ENCODE assay signal across 1 cellular context in the genomic region with DNA sequence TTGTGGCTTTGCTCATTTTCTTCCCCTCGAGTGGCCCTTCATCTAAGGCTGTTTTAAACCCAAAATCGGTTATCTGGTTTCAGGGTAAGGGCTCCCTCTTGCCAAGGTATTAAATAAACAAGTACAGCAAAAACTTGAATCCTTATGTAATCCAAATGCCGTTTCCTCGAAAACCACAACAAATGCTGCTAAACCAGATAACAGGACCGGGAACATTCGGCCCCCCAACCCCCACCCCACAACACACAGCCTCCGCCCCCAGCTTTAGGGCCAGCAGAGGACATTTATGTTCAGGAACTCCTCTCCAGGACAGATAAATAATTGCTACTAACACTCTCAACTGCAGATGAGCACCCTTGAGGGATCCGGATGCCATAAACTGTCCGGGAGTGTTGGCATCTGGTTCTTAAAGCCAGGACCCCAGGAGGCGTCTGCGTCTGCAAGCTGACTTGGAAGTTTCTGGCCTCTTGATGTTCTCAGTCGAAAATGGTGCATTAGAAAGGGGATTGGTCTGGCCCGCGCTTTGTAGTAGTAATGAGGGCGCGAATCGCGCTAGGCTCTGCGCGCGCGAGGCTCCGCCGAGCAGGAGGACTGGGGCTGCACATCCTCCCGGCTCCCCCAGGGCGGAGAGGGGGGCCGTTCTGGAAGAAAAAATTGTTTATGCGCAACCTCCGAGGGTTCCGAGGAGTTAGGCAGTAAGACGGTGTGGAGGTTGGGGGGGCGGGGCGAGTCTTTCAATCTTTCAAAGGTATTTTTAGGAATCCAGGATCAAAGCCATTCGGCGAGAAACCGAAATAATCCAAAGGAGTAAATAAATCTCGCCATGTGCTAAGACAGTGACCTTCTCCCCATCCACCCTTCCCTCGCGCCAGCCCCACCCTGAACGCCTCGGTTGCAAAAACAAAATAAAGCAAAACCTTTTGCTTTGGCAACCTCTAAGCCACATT.
TF ChIP-seq lines count a peak whose summit lies in the region.

No MANE protein-coding gene starts in this region.

TF ChIP-seq in HepG2, 621 proteins besides CTCF, POLR2A, EP300 and RAD21 (continued from another document and continues in another):
- TF ChIP-seq, protein P1, sequence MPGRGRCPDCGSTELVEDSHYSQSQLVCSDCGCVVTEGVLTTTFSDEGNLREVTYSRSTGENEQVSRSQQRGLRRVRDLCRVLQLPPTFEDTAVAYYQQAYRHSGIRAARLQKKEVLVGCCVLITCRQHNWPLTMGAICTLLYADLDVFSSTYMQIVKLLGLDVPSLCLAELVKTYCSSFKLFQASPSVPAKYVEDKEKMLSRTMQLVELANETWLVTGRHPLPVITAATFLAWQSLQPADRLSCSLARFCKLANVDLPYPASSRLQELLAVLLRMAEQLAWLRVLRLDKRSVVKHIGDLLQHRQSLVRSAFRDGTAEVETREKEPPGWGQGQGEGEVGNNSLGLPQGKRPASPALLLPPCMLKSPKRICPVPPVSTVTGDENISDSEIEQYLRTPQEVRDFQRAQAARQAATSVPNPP (CRISPR knock-in tag; IDR thresholded peaks at IDR 0.05), result no peak
- no peak for TF ChIP-seq ZBTB1 (CRISPR knock-in tag; IDR thresholded peaks at IDR 0.05; ENCODE audit: borderline replicate concordance)
- TF ChIP-seq ZNF746 (CRISPR knock-in tag; IDR thresholded peaks at IDR 0.05), result no peak
- TF ChIP-seq, protein P2, sequence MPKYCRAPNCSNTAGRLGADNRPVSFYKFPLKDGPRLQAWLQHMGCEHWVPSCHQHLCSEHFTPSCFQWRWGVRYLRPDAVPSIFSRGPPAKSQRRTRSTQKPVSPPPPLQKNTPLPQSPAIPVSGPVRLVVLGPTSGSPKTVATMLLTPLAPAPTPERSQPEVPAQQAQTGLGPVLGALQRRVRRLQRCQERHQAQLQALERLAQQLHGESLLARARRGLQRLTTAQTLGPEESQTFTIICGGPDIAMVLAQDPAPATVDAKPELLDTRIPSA (CRISPR knock-in tag; IDR thresholded peaks at IDR 0.05; ENCODE audit: borderline replicate concordance), result no peak
- no peak for TF ChIP-seq ZNF552 (CRISPR knock-in tag; IDR thresholded peaks at IDR 0.05; ENCODE audit: borderline replicate concordance)
- TF ChIP-seq, protein P3, sequence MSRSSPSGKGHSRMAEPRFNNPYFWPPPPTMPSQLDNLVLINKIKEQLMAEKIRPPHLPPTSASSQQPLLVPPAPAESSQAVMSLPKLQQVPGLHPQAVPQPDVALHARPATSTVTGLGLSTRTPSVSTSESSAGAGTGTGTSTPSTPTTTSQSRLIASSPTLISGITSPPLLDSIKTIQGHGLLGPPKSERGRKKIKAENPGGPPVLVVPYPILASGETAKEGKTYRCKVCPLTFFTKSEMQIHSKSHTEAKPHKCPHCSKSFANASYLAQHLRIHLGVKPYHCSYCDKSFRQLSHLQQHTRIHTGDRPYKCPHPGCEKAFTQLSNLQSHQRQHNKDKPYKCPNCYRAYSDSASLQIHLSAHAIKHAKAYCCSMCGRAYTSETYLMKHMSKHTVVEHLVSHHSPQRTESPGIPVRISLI (CRISPR knock-in tag; IDR thresholded peaks at IDR 0.05; ENCODE audit: borderline replicate concordance), result no peak
- no peak for TF ChIP-seq SP1 (IDR thresholded peaks at IDR 0.05)
- 0 out of 2 replicates have a peak, but pooled peaks have one; percentile 21 for TF ChIP-seq SP1 (CRISPR knock-in tag; IDR thresholded peaks at IDR 0.05)
- no peak for TF ChIP-seq RFXANK (CRISPR knock-in tag; IDR thresholded peaks at IDR 0.05)
- no peak for TF ChIP-seq ZNF138 (CRISPR knock-in tag; IDR thresholded peaks at IDR 0.05; ENCODE audit: low read depth)
- TF ChIP-seq, protein P4, sequence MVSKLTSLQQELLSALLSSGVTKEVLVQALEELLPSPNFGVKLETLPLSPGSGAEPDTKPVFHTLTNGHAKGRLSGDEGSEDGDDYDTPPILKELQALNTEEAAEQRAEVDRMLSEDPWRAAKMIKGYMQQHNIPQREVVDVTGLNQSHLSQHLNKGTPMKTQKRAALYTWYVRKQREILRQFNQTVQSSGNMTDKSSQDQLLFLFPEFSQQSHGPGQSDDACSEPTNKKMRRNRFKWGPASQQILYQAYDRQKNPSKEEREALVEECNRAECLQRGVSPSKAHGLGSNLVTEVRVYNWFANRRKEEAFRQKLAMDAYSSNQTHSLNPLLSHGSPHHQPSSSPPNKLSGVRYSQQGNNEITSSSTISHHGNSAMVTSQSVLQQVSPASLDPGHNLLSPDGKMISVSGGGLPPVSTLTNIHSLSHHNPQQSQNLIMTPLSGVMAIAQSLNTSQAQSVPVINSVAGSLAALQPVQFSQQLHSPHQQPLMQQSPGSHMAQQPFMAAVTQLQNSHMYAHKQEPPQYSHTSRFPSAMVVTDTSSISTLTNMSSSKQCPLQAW (CRISPR knock-in tag; IDR thresholded peaks at IDR 0.05), result peak; percentile 45; the same call in 1 of the 2 replicates
- TF ChIP-seq SP4 (CRISPR knock-in tag; IDR thresholded peaks at IDR 0.05), result 0 out of 2 replicates have a peak, but pooled peaks have one; percentile 13
- TF ChIP-seq ZNF230 (CRISPR knock-in tag; IDR thresholded peaks at IDR 0.05), result no peak
- no peak for TF ChIP-seq ZNF672 (CRISPR knock-in tag; IDR thresholded peaks at IDR 0.05)
- no peak for TF ChIP-seq ZSCAN12 (CRISPR knock-in tag; IDR thresholded peaks at IDR 0.05)
- no peak for TF ChIP-seq SNRNP70 (IDR thresholded peaks at IDR 0.05; ENCODE audit: low read depth, low read length)
- TF ChIP-seq HMG20A (CRISPR knock-in tag; IDR thresholded peaks at IDR 0.05; ENCODE audit: borderline replicate concordance), result 0 out of 2 replicates have a peak, but pooled peaks have one; percentile 6
- no peak for TF ChIP-seq ZSCAN20 (CRISPR knock-in tag; IDR thresholded peaks at IDR 0.05; ENCODE audit: borderline replicate concordance)
- TF ChIP-seq ZNF776 (CRISPR knock-in tag; IDR thresholded peaks at IDR 0.05), result no peak
- TF ChIP-seq ZSCAN9 (CRISPR knock-in tag; IDR thresholded peaks at IDR 0.05; ENCODE audit: borderline replicate concordance), result no peak
- peak; percentile 43 for TF ChIP-seq YY1 (IDR thresholded peaks at IDR 0.05; ENCODE audit: insufficient read depth, insufficient replicate concordance, low read depth, low read length)
- TF ChIP-seq GFI1 (CRISPR knock-in tag; IDR thresholded peaks at IDR 0.05; ENCODE audit: borderline replicate concordance), result no peak; the same call in 1 of the 2 replicates
- TF ChIP-seq JUNB (CRISPR knock-in tag; IDR thresholded peaks at IDR 0.05; ENCODE audit: borderline replicate concordance), result no peak
- TF ChIP-seq HDAC6 (IDR thresholded peaks at IDR 0.05; ENCODE audit: low read depth, low read length), result no peak
- TF ChIP-seq KLF11 (CRISPR knock-in tag; IDR thresholded peaks at IDR 0.05), result no peak
- peak; percentile 85 for TF ChIP-seq ARID2 (CRISPR knock-in tag; IDR thresholded peaks at IDR 0.05; ENCODE audit: borderline replicate concordance)
- TF ChIP-seq NFYC (CRISPR knock-in tag; IDR thresholded peaks at IDR 0.05), result no peak
- TF ChIP-seq GABPB1 (CRISPR knock-in tag; IDR thresholded peaks at IDR 0.05), result no peak
- no peak for TF ChIP-seq PRMT3 (CRISPR knock-in tag; IDR thresholded peaks at IDR 0.05; ENCODE audit: borderline replicate concordance, low read depth)
- no peak for TF ChIP-seq CBFB (CRISPR knock-in tag; IDR thresholded peaks at IDR 0.05)
- TF ChIP-seq JUND (CRISPR knock-in tag; IDR thresholded peaks at IDR 0.05), result no peak
- TF ChIP-seq, protein P5, sequence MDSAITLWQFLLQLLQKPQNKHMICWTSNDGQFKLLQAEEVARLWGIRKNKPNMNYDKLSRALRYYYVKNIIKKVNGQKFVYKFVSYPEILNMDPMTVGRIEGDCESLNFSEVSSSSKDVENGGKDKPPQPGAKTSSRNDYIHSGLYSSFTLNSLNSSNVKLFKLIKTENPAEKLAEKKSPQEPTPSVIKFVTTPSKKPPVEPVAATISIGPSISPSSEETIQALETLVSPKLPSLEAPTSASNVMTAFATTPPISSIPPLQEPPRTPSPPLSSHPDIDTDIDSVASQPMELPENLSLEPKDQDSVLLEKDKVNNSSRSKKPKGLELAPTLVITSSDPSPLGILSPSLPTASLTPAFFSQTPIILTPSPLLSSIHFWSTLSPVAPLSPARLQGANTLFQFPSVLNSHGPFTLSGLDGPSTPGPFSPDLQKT (CRISPR knock-in tag; IDR thresholded peaks at IDR 0.05; ENCODE audit: borderline replicate concordance), result no peak
- no peak for TF ChIP-seq ZNF382 (CRISPR knock-in tag; IDR thresholded peaks at IDR 0.05; ENCODE audit: borderline replicate concordance)
- no peak for TF ChIP-seq ZNF205 (CRISPR knock-in tag; IDR thresholded peaks at IDR 0.05)
- no peak for TF ChIP-seq MATR3 (CRISPR knock-in tag; IDR thresholded peaks at IDR 0.05)
- no peak for TF ChIP-seq ZNF44 (CRISPR knock-in tag; IDR thresholded peaks at IDR 0.05)
- no peak for TF ChIP-seq ZNF337 (CRISPR knock-in tag; IDR thresholded peaks at IDR 0.05; ENCODE audit: borderline replicate concordance, low read depth)
- no peak for TF ChIP-seq ZFP82 (CRISPR knock-in tag; IDR thresholded peaks at IDR 0.05; ENCODE audit: borderline replicate concordance)
- TF ChIP-seq SRSF1 (optimal IDR thresholded peaks at IDR 0.05; ENCODE audit: low read depth, low read length), result no peak
- TF ChIP-seq RFXAP (CRISPR knock-in tag; IDR thresholded peaks at IDR 0.05; ENCODE audit: borderline replicate concordance), result no peak
- TF ChIP-seq ZNF816 (CRISPR knock-in tag; IDR thresholded peaks at IDR 0.05; ENCODE audit: borderline replicate concordance), result no peak
- TF ChIP-seq, protein P6, sequence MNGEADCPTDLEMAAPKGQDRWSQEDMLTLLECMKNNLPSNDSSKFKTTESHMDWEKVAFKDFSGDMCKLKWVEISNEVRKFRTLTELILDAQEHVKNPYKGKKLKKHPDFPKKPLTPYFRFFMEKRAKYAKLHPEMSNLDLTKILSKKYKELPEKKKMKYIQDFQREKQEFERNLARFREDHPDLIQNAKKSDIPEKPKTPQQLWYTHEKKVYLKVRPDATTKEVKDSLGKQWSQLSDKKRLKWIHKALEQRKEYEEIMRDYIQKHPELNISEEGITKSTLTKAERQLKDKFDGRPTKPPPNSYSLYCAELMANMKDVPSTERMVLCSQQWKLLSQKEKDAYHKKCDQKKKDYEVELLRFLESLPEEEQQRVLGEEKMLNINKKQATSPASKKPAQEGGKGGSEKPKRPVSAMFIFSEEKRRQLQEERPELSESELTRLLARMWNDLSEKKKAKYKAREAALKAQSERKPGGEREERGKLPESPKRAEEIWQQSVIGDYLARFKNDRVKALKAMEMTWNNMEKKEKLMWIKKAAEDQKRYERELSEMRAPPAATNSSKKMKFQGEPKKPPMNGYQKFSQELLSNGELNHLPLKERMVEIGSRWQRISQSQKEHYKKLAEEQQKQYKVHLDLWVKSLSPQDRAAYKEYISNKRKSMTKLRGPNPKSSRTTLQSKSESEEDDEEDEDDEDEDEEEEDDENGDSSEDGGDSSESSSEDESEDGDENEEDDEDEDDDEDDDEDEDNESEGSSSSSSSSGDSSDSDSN (CRISPR knock-in tag; IDR thresholded peaks at IDR 0.05), result no peak; the same call in 1 of the 2 replicates
- TF ChIP-seq ZNF766 (CRISPR knock-in tag; IDR thresholded peaks at IDR 0.05; ENCODE audit: borderline replicate concordance), result no peak
- TF ChIP-seq HOXA5 (CRISPR knock-in tag; IDR thresholded peaks at IDR 0.05), result no peak
- TF ChIP-seq, protein P7, sequence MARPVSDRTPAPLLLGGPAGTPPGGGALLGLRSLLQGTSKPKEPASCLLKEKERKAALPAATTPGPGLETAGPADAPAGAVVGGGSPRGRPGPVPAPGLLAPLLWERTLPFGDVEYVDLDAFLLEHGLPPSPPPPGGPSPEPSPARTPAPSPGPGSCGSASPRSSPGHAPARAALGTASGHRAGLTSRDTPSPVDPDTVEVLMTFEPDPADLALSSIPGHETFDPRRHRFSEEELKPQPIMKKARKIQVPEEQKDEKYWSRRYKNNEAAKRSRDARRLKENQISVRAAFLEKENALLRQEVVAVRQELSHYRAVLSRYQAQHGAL (CRISPR knock-in tag; IDR thresholded peaks at IDR 0.05; ENCODE audit: not compliant biosample characterization), result no peak
- 0 out of 2 replicates have a peak, but pooled peaks have one; percentile 20 for TF ChIP-seq CBX5 (CRISPR knock-in tag; IDR thresholded peaks at IDR 0.05; ENCODE audit: borderline replicate concordance)
- no peak for TF ChIP-seq IRX3 (CRISPR knock-in tag; IDR thresholded peaks at IDR 0.05; ENCODE audit: borderline replicate concordance, low read depth)
- TF ChIP-seq THAP11 (CRISPR knock-in tag; IDR thresholded peaks at IDR 0.05), result 0 out of 2 replicates have a peak, but pooled peaks have one; percentile 15
- no peak for TF ChIP-seq JARID2 (CRISPR knock-in tag; IDR thresholded peaks at IDR 0.05; ENCODE audit: insufficient replicate concordance)
- no peak for TF ChIP-seq ZNF747 (CRISPR knock-in tag; IDR thresholded peaks at IDR 0.05; ENCODE audit: borderline replicate concordance)
- TF ChIP-seq GPN1 (CRISPR knock-in tag; IDR thresholded peaks at IDR 0.05; ENCODE audit: borderline replicate concordance), result no peak
- no peak for TF ChIP-seq SNAI1 (CRISPR knock-in tag; IDR thresholded peaks at IDR 0.05; ENCODE audit: borderline replicate concordance)
- peak; percentile 58 for TF ChIP-seq RARA (CRISPR knock-in tag; IDR thresholded peaks at IDR 0.05)
- 0 out of 2 replicates have a peak, but pooled peaks have one; percentile 51 for TF ChIP-seq ZNF350 (CRISPR knock-in tag; IDR thresholded peaks at IDR 0.05; ENCODE audit: borderline replicate concordance, low read depth)
- 0 out of 2 replicates have a peak, but pooled peaks have one; percentile 42 for TF ChIP-seq TOE1 (CRISPR knock-in tag; IDR thresholded peaks at IDR 0.05)
- 0 out of 2 replicates have a peak, but pooled peaks have one; percentile 26 for TF ChIP-seq CHD2 (IDR thresholded peaks at IDR 0.05; ENCODE audit: low read depth, low read length)
- no peak for TF ChIP-seq HNRNPUL1 (IDR thresholded peaks at IDR 0.05; ENCODE audit: low read depth, low read length)
- TF ChIP-seq, protein P8, sequence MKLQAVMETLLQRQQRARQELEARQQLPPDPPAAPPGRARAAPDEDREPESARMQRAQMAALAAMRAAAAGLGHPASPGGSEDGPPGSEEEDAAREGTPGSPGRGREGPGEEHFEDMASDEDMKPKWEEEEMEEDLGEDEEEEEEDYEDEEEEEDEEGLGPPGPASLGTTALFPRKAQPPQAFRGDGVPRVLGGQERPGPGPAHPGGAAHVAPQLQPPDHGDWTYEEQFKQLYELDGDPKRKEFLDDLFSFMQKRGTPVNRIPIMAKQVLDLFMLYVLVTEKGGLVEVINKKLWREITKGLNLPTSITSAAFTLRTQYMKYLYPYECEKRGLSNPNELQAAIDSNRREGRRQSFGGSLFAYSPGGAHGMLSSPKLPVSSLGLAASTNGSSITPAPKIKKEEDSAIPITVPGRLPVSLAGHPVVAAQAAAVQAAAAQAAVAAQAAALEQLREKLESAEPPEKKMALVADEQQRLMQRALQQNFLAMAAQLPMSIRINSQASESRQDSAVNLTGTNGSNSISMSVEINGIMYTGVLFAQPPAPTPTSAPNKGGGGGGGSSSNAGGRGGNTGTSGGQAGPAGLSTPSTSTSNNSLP (IDR thresholded peaks at IDR 0.05; ENCODE audit: low read depth, low read length), result 0 out of 2 replicates have a peak, but pooled peaks have one; percentile 4
- peak; percentile 30; the same call in 1 of the 2 replicates for TF ChIP-seq ZNF768 (CRISPR knock-in tag; IDR thresholded peaks at IDR 0.05)
